ENCODE assay signal across 11 cellular contexts in the genomic region with DNA sequence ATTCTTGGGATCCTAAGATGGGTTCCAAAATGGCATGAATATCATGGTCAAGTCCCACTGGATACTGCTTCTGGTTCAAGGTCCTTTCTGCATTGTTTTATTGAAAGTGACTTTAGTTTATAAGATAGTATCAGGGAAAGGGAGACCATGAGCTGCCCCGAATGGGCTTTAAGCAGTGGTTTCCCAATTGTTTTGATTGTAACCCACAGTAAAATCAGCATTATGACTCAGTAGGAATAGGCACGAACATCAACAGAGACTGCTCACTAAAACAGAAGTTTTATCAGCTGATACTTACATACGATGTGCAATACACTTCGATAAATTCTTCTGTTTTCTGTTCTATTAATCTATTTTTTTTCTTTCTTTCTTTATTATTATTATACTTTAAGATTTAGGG. TPM values are rescaled to one million over a fixed set of nuclear protein-coding genes. Genes with fewer than 3 reads are reported as not detected.
DNase-seq lines count a peak whose midpoint lies in the region; ATAC-seq, FAIRE-seq and TF ChIP-seq lines count a peak whose summit lies in the region.
"Not testable (repeated sequence)": the region's sequence is repeated elsewhere in the genome, so short reads cannot be mapped to it uniquely, and the experiment has no call there.
"Had no signal": no experiment of that assay in that cellular context is flagged by ENCODE, and none has a peak within 500 bp of the region (broad histone marks: within the 10 kb centered on the region; RNA-seq: fewer than 3 reads in every experiment).

No MANE protein-coding gene starts in this region.

- not testable (repeated sequence) for H3K4ac ChIP-seq in IMR-90 (ENCODE audit: low read depth, low read length)

- not testable (repeated sequence) for H2AK5ac ChIP-seq in IMR-90 (ENCODE audit: low read depth, low read length)

- H4K8ac ChIP-seq in IMR-90 (ENCODE audit: low read depth in 2 of 2, low read length in 2 of 2) = not testable (repeated sequence)

- not testable (repeated sequence) for H2BK20ac ChIP-seq in IMR-90 (ENCODE audit: low read depth, low read length)

- not testable (repeated sequence) for H4K5ac ChIP-seq in IMR-90 (ENCODE audit: low read depth, low read length)

- ATAC-seq in IMR-90 (ENCODE audit: low read depth) = peak; percentile 84

- in situ Hi-C loops in IMR-90 (cut with MboI; ENCODE audit: low sequenced_read_pairs) = not testable (repeated sequence)

- H2BK15ac ChIP-seq in IMR-90 (ENCODE audit: low read depth, low read length) = not testable (repeated sequence)

- not testable (repeated sequence) for H3K4me3 ChIP-seq in IMR-90 (ENCODE audit: insufficient read depth, low read depth, low read length); astrocyte (ENCODE audit: insufficient read depth, low read depth, low read length); osteoblast (ENCODE audit: insufficient read depth, low read length)

- not testable (repeated sequence) for H3K9ac ChIP-seq in IMR-90 (ENCODE audit: low read depth, low read length); astrocyte (ENCODE audit: low read length)

- WGBS in IMR-90 (ENCODE audit: extremely low coverage in 2 of 2, insufficient read length in 1 of 2), 2 experiments = no CpG with 5 or more reads among the region's 4 CpGs

- H4K20me1 ChIP-seq in IMR-90 (ENCODE audit: insufficient read depth, low read length); astrocyte (ENCODE audit: insufficient read depth, low read length); osteoblast (ENCODE audit: insufficient read depth, low read length): not testable (repeated sequence)

- H3K14ac ChIP-seq in IMR-90 (replicated peaks; ENCODE audit: low read depth, low read length) = not testable (repeated sequence)

- H2BK5ac ChIP-seq in IMR-90 (ENCODE audit: low read depth, low read length, poor library complexity, severe bottlenecking) = not testable (repeated sequence)

- not testable (repeated sequence) for H3K4me2 ChIP-seq in IMR-90 (ENCODE audit: low read depth, low read length); astrocyte (ENCODE audit: low read length); osteoblast (ENCODE audit: insufficient read depth, low read length)

- TF ChIP-seq RAD21 in IMR-90 (IDR thresholded peaks at IDR 0.05; ENCODE audit: low read length) = not testable (repeated sequence)

- not testable (repeated sequence) for H3K79me1 ChIP-seq in IMR-90 (ENCODE audit: low read depth in 1 of 2, low read length in 2 of 2)

- H2AK9ac ChIP-seq in IMR-90 (replicated peaks; ENCODE audit: low read depth, low read length, poor library complexity) = not testable (repeated sequence)

- CTCF ChIA-PET in IMR-90 (lab: Yijun Ruan, JAX) = not testable (repeated sequence)
- CTCF ChIA-PET in MCF 10A (lab: Yijun Ruan, JAX) = interaction anchor here (0.6 kb wide), 1 partner anchor 20 kb away, joined by 3 read pairs; no protein-coding TSS in a partner anchor

- TF ChIP-seq CTCF in IMR-90 (conservative IDR thresholded peaks at IDR 0.05; ENCODE audit: low read depth, low read length); astrocyte (IDR thresholded peaks at IDR 0.05; ENCODE audit: insufficient read depth, low read depth, low read length); MCF 10A (IDR thresholded peaks at IDR 0.05; ENCODE audit: unreplicated experiment); osteoblast (IDR thresholded peaks at IDR 0.05; ENCODE audit: extremely low read depth, low read depth, low read length): not testable (repeated sequence)

- BruUV-seq in IMR-90 (replicated peaks; lab: Mats Ljungman, UMichigan); MCF 10A (replicated peaks; lab: Mats Ljungman, UMichigan): not testable (repeated sequence)

- H3K4me1 ChIP-seq in IMR-90 (ENCODE audit: control insufficient read depth, insufficient read depth, low read length); astrocyte (ENCODE audit: insufficient read depth, low read length); osteoblast (ENCODE audit: insufficient read depth, low read length): not testable (repeated sequence)

- H3K27me3 Mint-ChIP-seq in astrocyte (ENCODE audit: low read depth, unreplicated experiment); MCF 10A (ENCODE audit: insufficient read depth, unreplicated experiment): not testable (repeated sequence)

- intact Hi-C loops in IMR-90 (cut with micrococcal nuclease); MCF 10A (cut with micrococcal nuclease): not testable (repeated sequence)

- H3K4me1 Mint-ChIP-seq in astrocyte (ENCODE audit: low read depth, unreplicated experiment); MCF 10A (ENCODE audit: insufficient read depth, unreplicated experiment): not testable (repeated sequence)

- peak; percentile 13 for DNase-seq in AG08396 (ENCODE audit: low spot score)
- peak; percentile 7 for DNase-seq in Daoy (ENCODE audit: low read depth)
- DNase-seq in ELR (ENCODE audit: low read depth) = peak; percentile 29
- DNase-seq in IMR-90 = peak; percentile 47
- peak; percentile 37 for DNase-seq in MV-4-11 (lab: John Stamatoyannopoulos, UW)
- DNase-seq in astrocyte (ENCODE audit: low read depth) = peak; percentile 6
- peak; percentile 19 for DNase-seq in MCF 10A (ENCODE audit: unreplicated experiment)
- DNase-seq in osteoblast (ENCODE audit: insufficient read length, low spot score, missing footprints) = peak; percentile 29

- H2AFZ ChIP-seq in IMR-90 (replicated peaks; ENCODE audit: low read length, poor library complexity); astrocyte (ENCODE audit: low read depth, low read length); osteoblast (ENCODE audit: low read length): not testable (repeated sequence)

- not testable (repeated sequence) for H3K4me3 Mint-ChIP-seq in astrocyte (ENCODE audit: unreplicated experiment); MCF 10A (ENCODE audit: unreplicated experiment)

- H3K9me3 Mint-ChIP-seq in astrocyte (ENCODE audit: unreplicated experiment) = peaks cover 10% of the 10 kb centered on the region
- not testable (repeated sequence) for H3K9me3 Mint-ChIP-seq in MCF 10A (ENCODE audit: unreplicated experiment)

- H4K91ac ChIP-seq in IMR-90 (ENCODE audit: insufficient read depth, low read depth, low read length) = not testable (repeated sequence)

- H3K27ac Mint-ChIP-seq in astrocyte (ENCODE audit: unreplicated experiment); MCF 10A (ENCODE audit: low read depth, unreplicated experiment): not testable (repeated sequence)

- H3K9me3 ChIP-seq in IMR-90 (ENCODE audit: control insufficient read depth, insufficient read depth, low read length); astrocyte (ENCODE audit: insufficient read depth, low read depth, low read length); osteoblast (ENCODE audit: low read depth, low read length): not testable (repeated sequence)

- not testable (repeated sequence) for H3K27ac ChIP-seq in IMR-90 (ENCODE audit: insufficient read depth, low read length); astrocyte (ENCODE audit: low read depth, low read length); osteoblast (ENCODE audit: low read depth, low read length)

- dilution Hi-C loops in IMR-90 (cut with HindIII; ENCODE audit: low sequenced_read_pairs, unreplicated experiment) = not testable (repeated sequence)

- not testable (repeated sequence) for H3K56ac ChIP-seq in IMR-90 (ENCODE audit: extremely low read depth, insufficient read depth, low read length)

- not testable (repeated sequence) for H3K36me3 ChIP-seq in IMR-90 (ENCODE audit: control insufficient read depth, insufficient read depth, low read length); astrocyte (ENCODE audit: insufficient read depth, low read length); osteoblast (ENCODE audit: insufficient read depth, low read length)

- H2BK120ac ChIP-seq in IMR-90 (ENCODE audit: low read depth, low read length) = not testable (repeated sequence)

- peaks cover 18% of the 10 kb centered on the region for H3K36me3 Mint-ChIP-seq in astrocyte (ENCODE audit: low read depth, unreplicated experiment)
- H3K36me3 Mint-ChIP-seq in MCF 10A (ENCODE audit: insufficient read depth, unreplicated experiment) = peaks cover 26% of the 10 kb centered on the region

- POLR2A ChIA-PET in IMR-90 (lab: Charles Lee; ENCODE audit: unreplicated experiment); MCF 10A (lab: Yijun Ruan, JAX): not testable (repeated sequence)

- not testable (repeated sequence) for H3K27me3 ChIP-seq in IMR-90 (ENCODE audit: control insufficient read depth, insufficient read depth, low read length); astrocyte (ENCODE audit: insufficient read depth, low read length); osteoblast (ENCODE audit: insufficient read depth, low read length)

- H3K23ac ChIP-seq in IMR-90 (ENCODE audit: low read depth, low read length) = not testable (repeated sequence)

- TF ChIP-seq POLR2A in IMR-90 (IDR thresholded peaks at IDR 0.05; ENCODE audit: low read depth, low read length) = not testable (repeated sequence)

- not testable (repeated sequence) for H3K9me1 ChIP-seq in IMR-90 (ENCODE audit: insufficient read depth, low read length)

- not testable (repeated sequence) for FAIRE-seq in astrocyte (lab: Jason Lieb, UNC)

- H3K79me2 ChIP-seq in astrocyte (ENCODE audit: insufficient read depth, low read length); osteoblast (ENCODE audit: insufficient read depth, low read length): not testable (repeated sequence)

- not testable (repeated sequence) for H3K18ac ChIP-seq in IMR-90 (ENCODE audit: low read depth, low read length)

RNA-seq across cellular contexts. Expression of gene ZNF285, which starts 12.1 kb away (rescaled TPM):
- total RNA-seq in Daoy (2014; rRNA removed; shearing (Covaris generic)) = 1.9 and 3.0 TPM in 2 replicates
- total RNA-seq in IMR-90 (2012; rRNA removed) (5.0 and 5.9 TPM in 2 replicates), astrocyte (2.1 and 2.9 TPM in 2 replicates), MCF 10A (2022) (3.1 and 4.0 TPM in 2 replicates), osteoblast (5.3 and 5.8 TPM in 2 replicates)
- 1.4 and 1.8 TPM in 2 replicates for polyA plus RNA-seq in IMR-90 (2012; rRNA removed)
- 0.19 and 0.38 TPM in 2 replicates for polyA plus RNA-seq in IMR-90 (2012; cell fraction: cytosol; rRNA removed)
- polyA plus RNA-seq in IMR-90 (2012; cell fraction: nucleus; rRNA removed; ENCODE audit: low replicate concordance) = 0.45 and 5.4 TPM in 2 replicates

RNA-seq across cellular contexts. Expression of gene ZNF112, which starts 32.8 kb away (rescaled TPM):
- 4.1 and 5.5 TPM in 2 replicates for total RNA-seq in Daoy (2014; rRNA removed; shearing (Covaris generic))
- 7.7 and 10.3 TPM in 2 replicates for total RNA-seq in IMR-90 (2012; rRNA removed)
- polyA plus RNA-seq in IMR-90 (2012; rRNA removed) = 1.4 and 2.1 TPM in 2 replicates
- 0.06 and 0.13 TPM in 2 replicates for polyA plus RNA-seq in IMR-90 (2012; cell fraction: cytosol; rRNA removed)
- polyA plus RNA-seq in IMR-90 (2012; cell fraction: nucleus; rRNA removed; ENCODE audit: low replicate concordance) = 0.77 and 8.0 TPM in 2 replicates
- total RNA-seq in astrocyte = 4.1 and 4.4 TPM in 2 replicates
- total RNA-seq in MCF 10A (2022) = 5.4 and 5.7 TPM in 2 replicates
- 6.5 and 7.7 TPM in 2 replicates for total RNA-seq in osteoblast
- total RNA-seq: CD4-positive, CD25-positive, alpha-beta regulatory T cell; CD8-positive, alpha-beta T cell had no signal

RNA-seq across cellular contexts. Expression of gene ZNF229, which starts 59.0 kb away (rescaled TPM):
- total RNA-seq in Daoy (2014; rRNA removed; shearing (Covaris generic)) = 5.0 and 9.1 TPM in 2 replicates
- total RNA-seq in IMR-90 (2012; rRNA removed) (13.1 and 17.6 TPM in 2 replicates), astrocyte (9.5 and 9.8 TPM in 2 replicates), MCF 10A (2022) (2.6 and 2.9 TPM in 2 replicates), osteoblast (9.4 and 11.8 TPM in 2 replicates)
- polyA plus RNA-seq in IMR-90 (2012; rRNA removed) = 3.0 and 3.4 TPM in 2 replicates
- polyA plus RNA-seq in IMR-90 (2012; cell fraction: cytosol; rRNA removed) = 0.85 and 2.8 TPM in 2 replicates
- 2.3 and 5.5 TPM in 2 replicates for polyA plus RNA-seq in IMR-90 (2012; cell fraction: nucleus; rRNA removed; ENCODE audit: low replicate concordance)
- total RNA-seq: Caco-2; CD4-positive, CD25-positive, alpha-beta regulatory T cell had no signal
